In the genomic region with DNA sequence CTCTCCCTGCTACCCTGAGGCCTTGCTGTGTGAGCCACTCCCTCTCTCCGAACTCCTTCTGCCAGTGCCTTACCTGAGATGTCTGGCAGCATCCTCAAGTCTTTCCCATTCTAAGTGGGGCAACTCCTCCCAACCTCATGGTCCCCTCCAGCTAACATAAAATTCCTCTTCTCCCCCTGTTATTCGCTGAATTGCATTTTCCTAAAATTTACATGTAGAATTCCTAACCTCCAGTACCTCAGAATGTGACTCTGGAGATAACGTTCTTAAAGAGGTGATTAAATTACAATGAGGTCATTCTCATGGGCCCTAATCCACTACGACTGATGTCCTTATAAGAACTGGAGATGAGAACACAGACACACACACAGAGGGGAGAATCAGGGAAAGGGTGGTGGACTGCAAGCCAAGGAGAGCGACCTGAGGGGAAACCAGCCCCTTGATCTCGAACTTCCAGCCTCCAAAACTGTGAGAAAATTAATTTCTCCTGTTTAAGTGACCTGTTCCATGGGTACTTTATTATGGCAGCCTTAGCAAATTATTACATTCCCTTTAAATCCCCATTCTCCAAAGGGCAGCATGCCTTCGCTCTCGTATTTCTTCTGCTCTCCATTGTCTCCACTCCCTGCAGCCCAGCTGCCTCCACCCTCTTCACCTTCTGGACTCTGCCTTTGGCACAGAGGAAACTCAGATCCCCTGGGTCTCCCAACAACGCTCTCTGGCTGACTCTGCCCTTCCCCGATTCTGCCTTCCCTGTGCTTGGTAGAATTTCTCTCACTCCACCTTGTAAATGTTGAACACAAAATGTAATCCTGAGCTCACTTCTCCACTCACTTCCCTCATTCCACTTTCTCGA, we compare ENCODE assay signal across 1 cellular context.
TF ChIP-seq lines count a peak whose summit lies in the region.

No MANE protein-coding gene starts in this region.

TF ChIP-seq in H1, 55 proteins besides CTCF, POLR2A, EP300 and RAD21:
- no peak for TF ChIP-seq PHF8 (conservative IDR thresholded peaks at IDR 0.05; ENCODE audit: low read depth, low read length)
- no peak for TF ChIP-seq SP4 (IDR thresholded peaks at IDR 0.05; ENCODE audit: low read length)
- TF ChIP-seq GTF2F1 (IDR thresholded peaks at IDR 0.05; ENCODE audit: borderline replicate concordance, low read depth, low read length): no peak
- no peak for TF ChIP-seq MAFK (IDR thresholded peaks at IDR 0.05; ENCODE audit: low read depth, low read length)
- TF ChIP-seq TEAD4 (IDR thresholded peaks at IDR 0.05; ENCODE audit: low read depth, low read length): no peak
- TF ChIP-seq GABPA (IDR thresholded peaks at IDR 0.05; ENCODE audit: borderline replicate concordance, insufficient read depth, low read length): no peak
- TF ChIP-seq HDAC6 (IDR thresholded peaks at IDR 0.05; ENCODE audit: low read depth, low read length): no peak
- TF ChIP-seq SIN3A (conservative IDR thresholded peaks at IDR 0.05 in 1 of 2, IDR thresholded peaks at IDR 0.05 in 1 of 2; ENCODE audit: low read depth in 1 of 2, low read length in 2 of 2): no peak
- TF ChIP-seq, protein P1, sequence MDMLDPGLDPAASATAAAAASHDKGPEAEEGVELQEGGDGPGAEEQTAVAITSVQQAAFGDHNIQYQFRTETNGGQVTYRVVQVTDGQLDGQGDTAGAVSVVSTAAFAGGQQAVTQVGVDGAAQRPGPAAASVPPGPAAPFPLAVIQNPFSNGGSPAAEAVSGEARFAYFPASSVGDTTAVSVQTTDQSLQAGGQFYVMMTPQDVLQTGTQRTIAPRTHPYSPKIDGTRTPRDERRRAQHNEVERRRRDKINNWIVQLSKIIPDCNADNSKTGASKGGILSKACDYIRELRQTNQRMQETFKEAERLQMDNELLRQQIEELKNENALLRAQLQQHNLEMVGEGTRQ (IDR thresholded peaks at IDR 0.05; ENCODE audit: low read length): no peak
- TF ChIP-seq ZNF274 (IDR thresholded peaks at IDR 0.05; ENCODE audit: borderline replicate concordance, extremely low read depth, low read length): no peak
- TF ChIP-seq SRF (IDR thresholded peaks at IDR 0.05; ENCODE audit: low read depth, low read length): no peak
- no peak for TF ChIP-seq JUN (IDR thresholded peaks at IDR 0.05; ENCODE audit: low read depth, low read length)
- TF ChIP-seq, protein P2, sequence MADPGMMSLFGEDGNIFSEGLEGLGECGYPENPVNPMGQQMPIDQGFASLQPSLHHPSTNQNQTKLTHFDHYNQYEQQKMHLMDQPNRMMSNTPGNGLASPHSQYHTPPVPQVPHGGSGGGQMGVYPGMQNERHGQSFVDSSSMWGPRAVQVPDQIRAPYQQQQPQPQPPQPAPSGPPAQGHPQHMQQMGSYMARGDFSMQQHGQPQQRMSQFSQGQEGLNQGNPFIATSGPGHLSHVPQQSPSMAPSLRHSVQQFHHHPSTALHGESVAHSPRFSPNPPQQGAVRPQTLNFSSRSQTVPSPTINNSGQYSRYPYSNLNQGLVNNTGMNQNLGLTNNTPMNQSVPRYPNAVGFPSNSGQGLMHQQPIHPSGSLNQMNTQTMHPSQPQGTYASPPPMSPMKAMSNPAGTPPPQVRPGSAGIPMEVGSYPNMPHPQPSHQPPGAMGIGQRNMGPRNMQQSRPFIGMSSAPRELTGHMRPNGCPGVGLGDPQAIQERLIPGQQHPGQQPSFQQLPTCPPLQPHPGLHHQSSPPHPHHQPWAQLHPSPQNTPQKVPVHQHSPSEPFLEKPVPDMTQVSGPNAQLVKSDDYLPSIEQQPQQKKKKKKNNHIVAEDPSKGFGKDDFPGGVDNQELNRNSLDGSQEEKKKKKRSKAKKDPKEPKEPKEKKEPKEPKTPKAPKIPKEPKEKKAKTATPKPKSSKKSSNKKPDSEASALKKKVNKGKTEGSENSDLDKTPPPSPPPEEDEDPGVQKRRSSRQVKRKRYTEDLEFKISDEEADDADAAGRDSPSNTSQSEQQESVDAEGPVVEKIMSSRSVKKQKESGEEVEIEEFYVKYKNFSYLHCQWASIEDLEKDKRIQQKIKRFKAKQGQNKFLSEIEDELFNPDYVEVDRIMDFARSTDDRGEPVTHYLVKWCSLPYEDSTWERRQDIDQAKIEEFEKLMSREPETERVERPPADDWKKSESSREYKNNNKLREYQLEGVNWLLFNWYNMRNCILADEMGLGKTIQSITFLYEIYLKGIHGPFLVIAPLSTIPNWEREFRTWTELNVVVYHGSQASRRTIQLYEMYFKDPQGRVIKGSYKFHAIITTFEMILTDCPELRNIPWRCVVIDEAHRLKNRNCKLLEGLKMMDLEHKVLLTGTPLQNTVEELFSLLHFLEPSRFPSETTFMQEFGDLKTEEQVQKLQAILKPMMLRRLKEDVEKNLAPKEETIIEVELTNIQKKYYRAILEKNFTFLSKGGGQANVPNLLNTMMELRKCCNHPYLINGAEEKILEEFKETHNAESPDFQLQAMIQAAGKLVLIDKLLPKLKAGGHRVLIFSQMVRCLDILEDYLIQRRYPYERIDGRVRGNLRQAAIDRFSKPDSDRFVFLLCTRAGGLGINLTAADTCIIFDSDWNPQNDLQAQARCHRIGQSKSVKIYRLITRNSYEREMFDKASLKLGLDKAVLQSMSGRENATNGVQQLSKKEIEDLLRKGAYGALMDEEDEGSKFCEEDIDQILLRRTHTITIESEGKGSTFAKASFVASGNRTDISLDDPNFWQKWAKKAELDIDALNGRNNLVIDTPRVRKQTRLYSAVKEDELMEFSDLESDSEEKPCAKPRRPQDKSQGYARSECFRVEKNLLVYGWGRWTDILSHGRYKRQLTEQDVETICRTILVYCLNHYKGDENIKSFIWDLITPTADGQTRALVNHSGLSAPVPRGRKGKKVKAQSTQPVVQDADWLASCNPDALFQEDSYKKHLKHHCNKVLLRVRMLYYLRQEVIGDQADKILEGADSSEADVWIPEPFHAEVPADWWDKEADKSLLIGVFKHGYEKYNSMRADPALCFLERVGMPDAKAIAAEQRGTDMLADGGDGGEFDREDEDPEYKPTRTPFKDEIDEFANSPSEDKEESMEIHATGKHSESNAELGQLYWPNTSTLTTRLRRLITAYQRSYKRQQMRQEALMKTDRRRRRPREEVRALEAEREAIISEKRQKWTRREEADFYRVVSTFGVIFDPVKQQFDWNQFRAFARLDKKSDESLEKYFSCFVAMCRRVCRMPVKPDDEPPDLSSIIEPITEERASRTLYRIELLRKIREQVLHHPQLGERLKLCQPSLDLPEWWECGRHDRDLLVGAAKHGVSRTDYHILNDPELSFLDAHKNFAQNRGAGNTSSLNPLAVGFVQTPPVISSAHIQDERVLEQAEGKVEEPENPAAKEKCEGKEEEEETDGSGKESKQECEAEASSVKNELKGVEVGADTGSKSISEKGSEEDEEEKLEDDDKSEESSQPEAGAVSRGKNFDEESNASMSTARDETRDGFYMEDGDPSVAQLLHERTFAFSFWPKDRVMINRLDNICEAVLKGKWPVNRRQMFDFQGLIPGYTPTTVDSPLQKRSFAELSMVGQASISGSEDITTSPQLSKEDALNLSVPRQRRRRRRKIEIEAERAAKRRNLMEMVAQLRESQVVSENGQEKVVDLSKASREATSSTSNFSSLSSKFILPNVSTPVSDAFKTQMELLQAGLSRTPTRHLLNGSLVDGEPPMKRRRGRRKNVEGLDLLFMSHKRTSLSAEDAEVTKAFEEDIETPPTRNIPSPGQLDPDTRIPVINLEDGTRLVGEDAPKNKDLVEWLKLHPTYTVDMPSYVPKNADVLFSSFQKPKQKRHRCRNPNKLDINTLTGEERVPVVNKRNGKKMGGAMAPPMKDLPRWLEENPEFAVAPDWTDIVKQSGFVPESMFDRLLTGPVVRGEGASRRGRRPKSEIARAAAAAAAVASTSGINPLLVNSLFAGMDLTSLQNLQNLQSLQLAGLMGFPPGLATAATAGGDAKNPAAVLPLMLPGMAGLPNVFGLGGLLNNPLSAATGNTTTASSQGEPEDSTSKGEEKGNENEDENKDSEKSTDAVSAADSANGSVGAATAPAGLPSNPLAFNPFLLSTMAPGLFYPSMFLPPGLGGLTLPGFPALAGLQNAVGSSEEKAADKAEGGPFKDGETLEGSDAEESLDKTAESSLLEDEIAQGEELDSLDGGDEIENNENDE (IDR thresholded peaks at IDR 0.05; ENCODE audit: insufficient replicate concordance, low read length): no peak
